In genomic region chr9:108874058-108874788, GRCh38 we compare ENCODE assay signal across 23 cellular contexts. TPM values are rescaled to one million over a fixed set of nuclear protein-coding genes. Genes with fewer than 3 reads are reported as not detected.
"Had no signal": no experiment of that assay in that cellular context is flagged by ENCODE, and none has a peak within 500 bp of the region (broad histone marks: within the 10 kb centered on the region; RNA-seq: fewer than 3 reads in every experiment).

No MANE protein-coding gene starts in this region.

- ATAC-seq: activated CD8-positive, alpha-beta memory T cell treated with anti-CD3 and anti-CD28 coated beads, Interleukin-2, amount 10 ng/mL, durations not matched to agents 7 days and 5 days; gastrocnemius medialis; heart left ventricle; left lobe of liver had no signal

- DNase-seq: activated B cell treated with CpG ODN at 0.5 μM for 24 hours; activated CD4-positive, alpha-beta memory T cell treated with anti-CD3 and anti-CD28 coated beads, Interleukin-2, amount 10 ng/mL, durations not matched to agents 7 days and 5 days; activated CD4-positive, alpha-beta T cell treated with anti-CD3 and anti-CD28 coated beads for 48 hours; activated CD8-positive, alpha-beta memory T cell treated with anti-CD3 and anti-CD28 coated beads, Interleukin-2, amount 10 ng/mL, durations not matched to agents 7 days and 5 days; activated gamma-delta T cell treated with Interleukin-2 at 50 U/mL for 16 hours; activated naive CD8-positive, alpha-beta T cell treated with anti-CD3 and anti-CD28 coated beads for 36 hours; amniotic stem cell; effector CD4-positive, alpha-beta T cell; gastrocnemius medialis; heart left ventricle; kidney; midbrain; T-helper 9 cell had no signal

- H3K9me3 ChIP-seq: gastrocnemius medialis, right atrium auricular region, suprapubic skin had no signal

- H3K4me1 ChIP-seq: gastrocnemius medialis, heart left ventricle, right atrium auricular region, suprapubic skin, vagina had no signal

- H3K4me3 ChIP-seq: gastrocnemius medialis, heart left ventricle, lung, right atrium auricular region, suprapubic skin, vagina had no signal

RNA-seq across cellular contexts. Expression of gene ACTL7A, which starts 12.2 kb away (rescaled TPM):
- total RNA-seq: activated B cell treated with CpG ODN at 0.5 μM for 24 hours; activated CD4-positive, alpha-beta memory T cell treated with anti-CD3 and anti-CD28 coated beads, Interleukin-2, amount 10 ng/mL, durations not matched to agents 7 days and 5 days; activated CD8-positive, alpha-beta memory T cell treated with anti-CD3 and anti-CD28 coated beads, Interleukin-2, amount 10 ng/mL, durations not matched to agents 7 days and 5 days; activated naive CD8-positive, alpha-beta T cell treated with anti-CD3 and anti-CD28 coated beads for 36 hours; cerebellum; gastrocnemius medialis; heart left ventricle; kidney; left lobe of liver; lung; myocyte; omental fat pad; progenitor cell of endocrine pancreas; right atrium auricular region; skeletal muscle tissue; suprapubic skin; vagina had no signal

RNA-seq across cellular contexts. Expression of gene ACTL7B, which starts 18.4 kb away (rescaled TPM):
- total RNA-seq: activated CD4-positive, alpha-beta memory T cell treated with anti-CD3 and anti-CD28 coated beads, Interleukin-2, amount 10 ng/mL, durations not matched to agents 7 days and 5 days; activated CD8-positive, alpha-beta memory T cell treated with anti-CD3 and anti-CD28 coated beads, Interleukin-2, amount 10 ng/mL, durations not matched to agents 7 days and 5 days; activated naive CD8-positive, alpha-beta T cell treated with anti-CD3 and anti-CD28 coated beads for 36 hours; cerebellum; gastrocnemius medialis; heart left ventricle; kidney; left lobe of liver; lung; myocyte; right atrium auricular region; skeletal muscle tissue; vagina had no signal
